In the genomic region with DNA sequence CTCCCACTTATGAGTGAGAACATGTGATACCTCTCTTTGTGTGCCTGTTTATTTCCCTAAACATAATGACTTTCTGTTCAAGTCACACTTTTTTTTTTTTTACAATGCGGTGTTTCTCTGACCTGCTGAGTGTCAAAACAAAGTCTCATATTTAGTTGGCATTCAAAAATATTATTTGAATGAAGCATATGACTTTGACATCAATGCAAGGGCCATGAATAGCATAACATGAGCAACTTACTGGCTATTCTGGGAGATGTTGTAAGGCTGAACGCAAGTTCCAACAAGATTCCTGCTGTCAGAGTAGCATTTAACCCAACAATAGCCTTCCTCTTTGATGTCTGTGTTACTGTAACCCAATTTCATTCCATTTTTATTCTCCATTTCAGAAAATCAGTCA, we compare ENCODE assay signal across 25 cellular contexts. TPM values are rescaled to one million over a fixed set of nuclear protein-coding genes. Genes with fewer than 3 reads are reported as not detected.
"Had no signal": no experiment of that assay in that cellular context is flagged by ENCODE, and none has a peak within 500 bp of the region (broad histone marks: within the 10 kb centered on the region; RNA-seq: fewer than 3 reads in every experiment).

No MANE protein-coding gene starts in this region.

- H3K9me3 ChIP-seq: lower lobe of right lung, pancreas had no signal

- FAIRE-seq: endometrium, islet of Langerhans, pancreas had no signal

- DNase-seq: effector memory CD4-positive, alpha-beta T cell; esophagus squamous epithelium; foreskin fibroblast; head of caudate nucleus; hypothalamus; kidney glomerular epithelial cell; lower lobe of right lung; mesenchymal stem cell; midbrain; nucleus accumbens; pancreas; retina; stimulated activated CD4-positive, alpha-beta T cell treated with anti-CD3 and anti-CD28 coated beads, Interleukin-2, amount 100 ng/mL, for 48 hours; stimulated activated naive CD4-positive, alpha-beta T cell treated with Interleukin-2 at 50 U/mL for 16 hours; trophoblast cell had no signal

- H3K36me3 ChIP-seq: esophagus squamous epithelium, lower lobe of right lung, neural progenitor cell, pancreas had no signal

- H3K36me3 Mint-ChIP-seq: natural killer cell treated with Interleukin-12 subunit alpha and Interleukin-12 subunit beta and Interleukin-15 and Interleukin-18, amount 100 ng/mL, for 72 hours had no signal

- H3K27ac Mint-ChIP-seq: natural killer cell treated with Interleukin-12 subunit alpha and Interleukin-12 subunit beta and Interleukin-15 and Interleukin-18, amount 100 ng/mL, for 72 hours; neural progenitor cell; progenitor cell of endocrine pancreas had no signal

- H3K27me3 Mint-ChIP-seq: natural killer cell treated with Interleukin-12 subunit alpha and Interleukin-12 subunit beta and Interleukin-15 and Interleukin-18, amount 100 ng/mL, for 72 hours; progenitor cell of endocrine pancreas had no signal

- ATAC-seq: left lobe of liver; lower lobe of right lung; natural killer cell treated with Interleukin-12 subunit alpha and Interleukin-12 subunit beta and Interleukin-15 and Interleukin-18, amount 100 ng/mL, for 72 hours; pancreas had no signal

- H3K4me1 ChIP-seq: esophagus squamous epithelium, lower lobe of right lung, pancreas had no signal

- H3K4me3 ChIP-seq: esophagus squamous epithelium, lower lobe of right lung, neural progenitor cell, pancreas, smooth muscle cell had no signal

- H3K4me3 Mint-ChIP-seq: natural killer cell treated with Interleukin-12 subunit alpha and Interleukin-12 subunit beta and Interleukin-15 and Interleukin-18, amount 100 ng/mL, for 72 hours; neural progenitor cell had no signal

- H3K27me3 ChIP-seq: esophagus squamous epithelium, neural progenitor cell had no signal

- H3K27ac ChIP-seq: esophagus squamous epithelium, lower lobe of right lung, neural progenitor cell, pancreas had no signal

RNA-seq across cellular contexts. Expression of gene KRTAP19-1, which starts 2.0 kb away (rescaled TPM):
- total RNA-seq: epithelial cell of proximal tubule; esophagus squamous epithelium; left lobe of liver; lower lobe of right lung; natural killer cell treated with Interleukin-12 subunit alpha and Interleukin-12 subunit beta and Interleukin-15 and Interleukin-18, amount 100 ng/mL, for 72 hours; pancreas; progenitor cell of endocrine pancreas; urinary bladder had no signal
- polyA plus RNA-seq: pancreas, smooth muscle cell, urinary bladder had no signal

RNA-seq across cellular contexts. Expression of gene KRTAP19-2, which starts 5.1 kb away (rescaled TPM):
- total RNA-seq: epithelial cell of proximal tubule; esophagus squamous epithelium; left lobe of liver; lower lobe of right lung; natural killer cell treated with Interleukin-12 subunit alpha and Interleukin-12 subunit beta and Interleukin-15 and Interleukin-18, amount 100 ng/mL, for 72 hours; pancreas; progenitor cell of endocrine pancreas; smooth muscle cell; urinary bladder had no signal
- polyA plus RNA-seq: pancreas, smooth muscle cell, thymus, urinary bladder had no signal

RNA-seq across cellular contexts. Expression of gene KRTAP19-3, which starts 9.7 kb away (rescaled TPM):
- total RNA-seq: epithelial cell of proximal tubule; esophagus squamous epithelium; left lobe of liver; lower lobe of right lung; natural killer cell treated with Interleukin-12 subunit alpha and Interleukin-12 subunit beta and Interleukin-15 and Interleukin-18, amount 100 ng/mL, for 72 hours; pancreas; progenitor cell of endocrine pancreas; smooth muscle cell; urinary bladder had no signal
- polyA plus RNA-seq: pancreas, smooth muscle cell, urinary bladder had no signal

RNA-seq across cellular contexts. Expression of gene KRTAP19-4, which starts 14.8 kb away (rescaled TPM):
- total RNA-seq: epithelial cell of proximal tubule; esophagus squamous epithelium; left lobe of liver; lower lobe of right lung; natural killer cell treated with Interleukin-12 subunit alpha and Interleukin-12 subunit beta and Interleukin-15 and Interleukin-18, amount 100 ng/mL, for 72 hours; pancreas; progenitor cell of endocrine pancreas; smooth muscle cell; urinary bladder had no signal
- polyA plus RNA-seq: pancreas, smooth muscle cell, thymus, urinary bladder had no signal

RNA-seq across cellular contexts. Expression of gene KRTAP19-5, which starts 19.8 kb away (rescaled TPM):
- total RNA-seq: epithelial cell of proximal tubule; esophagus squamous epithelium; left lobe of liver; lower lobe of right lung; natural killer cell treated with Interleukin-12 subunit alpha and Interleukin-12 subunit beta and Interleukin-15 and Interleukin-18, amount 100 ng/mL, for 72 hours; pancreas; progenitor cell of endocrine pancreas; smooth muscle cell; urinary bladder had no signal
- polyA plus RNA-seq: pancreas, smooth muscle cell, urinary bladder had no signal
